ENCODE assay signal across 8 cellular contexts in genomic region chr5:39148983-39149534, GRCh38.
DNase-seq lines count a peak whose midpoint lies in the region; ATAC-seq, FAIRE-seq and TF ChIP-seq lines count a peak whose summit lies in the region.

No MANE protein-coding gene starts in this region.

- intact Hi-C loops in K562 (cut with micrococcal nuclease) (loop anchor here (1.0 to 10.0 kb wide), 5 partner anchors 68 to 426 kb away; no protein-coding TSS in a partner anchor), natural killer cell (cut with micrococcal nuclease) (loop anchor here (1.0 to 10.0 kb wide), 3 partner anchors 68 to 396 kb away; no protein-coding TSS in a partner anchor)

- FAIRE-seq in K562 (lab: Jason Lieb, UNC): no peak

- no peaks in the 10 kb centered on the region for H3K9me3 ChIP-seq in DOHH2 (ENCODE audit: control insufficient read depth, insufficient read depth, low read length)
- H3K9me3 ChIP-seq in K562 (replicated peaks; ENCODE audit: control insufficient read depth, insufficient read depth, low read depth, low read length): no peaks in the 10 kb centered on the region

- H4K20me1 ChIP-seq in DOHH2 (ENCODE audit: control insufficient read depth, insufficient read depth, low read depth, low read length) (no peaks in the 10 kb centered on the region), K562 (replicated peaks; ENCODE audit: control insufficient read depth, insufficient read depth, low read length) (no peaks in the 10 kb centered on the region)

- H3K27ac Mint-ChIP-seq in natural killer cell: peak overlapping the region; percentile 65 to 82

- DNase-seq in LNCaP clone FGC (ENCODE audit: low read depth) (no peak), K562 (ENCODE audit: extremely low read depth in 1 of 4, low spot score in 3 of 4) (peak in 1 of 4 experiments; percentile 53), natural killer cell (no peak), NCI-H2196 (lab: John Stamatoyannopoulos, UW; ENCODE audit: unreplicated experiment) (no peak), NCI-H82 (lab: John Stamatoyannopoulos, UW) (no peak), caudate nucleus (lab: John Stamatoyannopoulos, UW) (no peak)

- H3K9ac ChIP-seq in K562 (ENCODE audit: insufficient read depth in 1 of 2, low read depth in 2 of 2, low read length in 2 of 2): no peak overlapping the region

- no peaks in the 10 kb centered on the region for H3F3A ChIP-seq in DOHH2 (ENCODE audit: control insufficient read depth, insufficient read depth)

- no peak for TF ChIP-seq POLR2A in K562 (conservative IDR thresholded peaks at IDR 0.05)

- no peaks in the 10 kb centered on the region for H3K9me3 Mint-ChIP-seq in natural killer cell

- H3K27ac ChIP-seq in DOHH2 (ENCODE audit: low read depth, low read length): no peak overlapping the region
- H3K27ac ChIP-seq in K562 (ENCODE audit: extremely low read depth, low read depth, low read length): no peak overlapping the region
- no peak overlapping the region for H3K27ac ChIP-seq in caudate nucleus (ENCODE audit: low read depth, low read length)

- H3K4me2 ChIP-seq in DOHH2 (ENCODE audit: low read length) (no peak overlapping the region), K562 (ENCODE audit: insufficient read depth, low read length) (no peak overlapping the region)

- POLR2A ChIA-PET in K562 (lab: Yijun Ruan, JAX): no interaction called here

- CTCF ChIA-PET in K562 (lab: Yijun Ruan, JAX; ENCODE audit: low intra/inter-chr PET ratio): interaction anchor here (0.6 to 1.7 kb wide), 6 partner anchors 9 to 421 kb away, joined by 3 to 13 read pairs (median 4); no protein-coding TSS in a partner anchor

- H2AFZ ChIP-seq in K562 (ENCODE audit: low read depth, low read length): peak overlapping the region; percentile 53

- no peaks in the 10 kb centered on the region for H3K27me3 Mint-ChIP-seq in natural killer cell (ENCODE audit: low read depth in 2 of 2)

- no TSS peak for BruUV-seq in K562 (replicated peaks; lab: Mats Ljungman, UMichigan)

- no peaks in the 10 kb centered on the region for H3K9me2 ChIP-seq in DOHH2 (replicated peaks; ENCODE audit: control insufficient read depth, low read length)

- no peak for TF ChIP-seq EP300 in K562 (IDR thresholded peaks at IDR 0.05; ENCODE audit: low read length)

- TF ChIP-seq RAD21 in K562 (CRISPR knock-in tag; conservative IDR thresholded peaks at IDR 0.05 in 1 of 2, IDR thresholded peaks at IDR 0.05 in 1 of 2): peak; percentile 81 to 94

- peaks cover 6% of the 10 kb centered on the region; the same call in 1 of the 2 replicates for H3K4me1 ChIP-seq in DOHH2 (ENCODE audit: control insufficient read depth, low read length)
- H3K4me1 ChIP-seq in K562 (replicated peaks in 1 of 2; ENCODE audit: control insufficient read depth in 2 of 2, insufficient read depth in 2 of 2, low read length in 2 of 2): peaks cover 0 to 9% of the 10 kb centered on the region in 2 experiments; a peak in 3 of 5 replicates

- H3K36me3 ChIP-seq in DOHH2 (ENCODE audit: control insufficient read depth, low read length) (no peaks in the 10 kb centered on the region), K562 (ENCODE audit: control insufficient read depth, insufficient read depth, low read length) (no peaks in the 10 kb centered on the region)

- peaks cover 9% of the 10 kb centered on the region for H3K36me3 Mint-ChIP-seq in natural killer cell

- H3K4me3 ChIP-seq in DOHH2 (ENCODE audit: low read length) (no peak overlapping the region), LNCaP clone FGC (ENCODE audit: low read depth, low read length) (no peak overlapping the region), K562 (no peak overlapping the region)

- H3K4me3 Mint-ChIP-seq in natural killer cell: no peak overlapping the region

- ATAC-seq in K562 (peak; percentile 68), natural killer cell (peak in 2 of 3 donors; percentile 42 to 53), GM19397 (IDR thresholded peaks at IDR 0.05; ENCODE audit: unreplicated experiment) (no peak)

- in situ Hi-C loops in K562 (cut with MboI): loop anchor here (5.0 kb wide), 2 partner anchors 133 to 223 kb away; no protein-coding TSS in a partner anchor

- H3K27me3 ChIP-seq in DOHH2 (ENCODE audit: control insufficient read depth, low read length): no peaks in the 10 kb centered on the region
- H3K27me3 ChIP-seq in K562 (ENCODE audit: control insufficient read depth in 2 of 2, insufficient read depth in 2 of 2, low read length in 2 of 2): no peaks in the 10 kb centered on the region

- H3K4me1 Mint-ChIP-seq in natural killer cell: peaks cover 31 to 36% of the 10 kb centered on the region in 2 donors

- TF ChIP-seq CTCF in DOHH2 (IDR thresholded peaks at IDR 0.05; ENCODE audit: low read depth, low read length, poor library complexity, severe bottlenecking) (peak; percentile 39), LNCaP clone FGC (IDR thresholded peaks at IDR 0.05; ENCODE audit: control insufficient read depth, extremely low read depth, insufficient read depth) (peak; percentile 48), K562 (IDR thresholded peaks at IDR 0.05 in 2 of 3, conservative IDR thresholded peaks at IDR 0.05 in 1 of 3; ENCODE audit: insufficient read depth in 2 of 3, low read depth in 1 of 3, low read length in 3 of 3) (peak; percentile 41 to 74 (median 45); a peak in 4 of 6 replicates), natural killer cell (IDR thresholded peaks at IDR 0.05) (peak; percentile 69)

- no peaks in the 10 kb centered on the region for H3K9me1 ChIP-seq in K562 (ENCODE audit: control insufficient read depth, insufficient read depth, low read length)

- no peaks in the 10 kb centered on the region for H3K79me2 ChIP-seq in DOHH2 (ENCODE audit: control insufficient read depth, low read length)
- no peaks in the 10 kb centered on the region for H3K79me2 ChIP-seq in K562 (ENCODE audit: control insufficient read depth, insufficient read depth, low read length)

TF ChIP-seq in K562, 482 proteins besides CTCF, POLR2A, EP300 and RAD21 (continues in another document):
- TF ChIP-seq RFX5 (IDR thresholded peaks at IDR 0.05; ENCODE audit: low read depth, low read length) (no peak), ID3 (CRISPR knock-in tag; IDR thresholded peaks at IDR 0.05) (no peak), ID3 (tag; IDR thresholded peaks at IDR 0.05) (peak; percentile 21; the same call in 1 of the 2 replicates), ARID2 (IDR thresholded peaks at IDR 0.05) (peak; percentile 5; the same call in 1 of the 2 replicates), DEAF1 (CRISPR knock-in tag; IDR thresholded peaks at IDR 0.05) (peak; percentile 69), ZNF592 (IDR thresholded peaks at IDR 0.05) (no peak)
